In genomic region chrX:133674726-133675470, GRCh38 we compare ENCODE assay signal across 19 cellular contexts.
DNase-seq lines count a peak whose midpoint lies in the region; ATAC-seq, FAIRE-seq and TF ChIP-seq lines count a peak whose summit lies in the region.
"Had no signal": no experiment of that assay in that cellular context is flagged by ENCODE, and none has a peak within 500 bp of the region (broad histone marks: within the 10 kb centered on the region; RNA-seq: fewer than 3 reads in every experiment).

No MANE protein-coding gene starts in this region.

- no peaks in the 10 kb centered on the region for H3K4me1 ChIP-seq in astrocyte (ENCODE audit: insufficient read depth, low read length)
- H3K4me1 ChIP-seq in transverse colon = peaks cover 0 to 8% (median 4%) of the 10 kb centered on the region in 4 donors

- no peaks in the 10 kb centered on the region for H3K79me2 ChIP-seq in astrocyte (ENCODE audit: insufficient read depth, low read length)

- in situ Hi-C loops in transverse colon (cut with MboI; ENCODE audit: low pct_ligation_motif_present in 1 of 4, low pct_unique_long_range_greater_than_20kb in 1 of 4, low sequenced_read_pairs in 3 of 4) = loop anchor here in 3 of 4 donors (10.0 to 25.0 kb wide), 3 partner anchors 338 to 638 kb away; no protein-coding TSS in a partner anchor

- H3K27me3 Mint-ChIP-seq in astrocyte (ENCODE audit: low read depth, unreplicated experiment) = no peaks in the 10 kb centered on the region
- H3K27me3 Mint-ChIP-seq: CD4-positive, alpha-beta T cell had no signal

- H3K9ac ChIP-seq in astrocyte (ENCODE audit: low read length) = no peak overlapping the region

- ATAC-seq in GM21381 (IDR thresholded peaks at IDR 0.05; ENCODE audit: unreplicated experiment) = no peak
- ATAC-seq in GM19351 (IDR thresholded peaks at IDR 0.05; ENCODE audit: unreplicated experiment) = no peak
- ATAC-seq: activated T-cell treated with anti-CD3 and anti-CD28 coated beads, Interleukin-2, amount 50 U/mL, for 72 hours had no signal

- H3K27ac ChIP-seq in astrocyte (ENCODE audit: low read depth, low read length) = no peak overlapping the region
- peak overlapping the region; percentile 1 to 75 (median 62) for H3K27ac ChIP-seq in transverse colon
- H3K27ac ChIP-seq: 22Rv1 had no signal

- no peaks in the 10 kb centered on the region for H3K27me3 ChIP-seq in astrocyte (ENCODE audit: insufficient read depth, low read length)
- H3K27me3 ChIP-seq in transverse colon = no peaks in the 10 kb centered on the region

- H3K27ac Mint-ChIP-seq in astrocyte (ENCODE audit: unreplicated experiment) = peak overlapping the region; percentile 18
- H3K27ac Mint-ChIP-seq: activated T-cell treated with anti-CD3 and anti-CD28 coated beads, Interleukin-2, amount 50 U/mL, for 72 hours; CD4-positive, alpha-beta T cell; IgD-negative memory B cell; natural killer cell treated with Interleukin-12 subunit alpha and Interleukin-12 subunit beta and Interleukin-15 and Interleukin-18, amount 100 ng/mL, for 72 hours; T-helper 2 cell treated with Interferon-gamma antibody and Interleukin-4, amounts not matched to agents 5 μg/mL and 100 μg/mL, for 36 hours had no signal

- no peak overlapping the region for H2AFZ ChIP-seq in astrocyte (ENCODE audit: low read depth, low read length)

- H3K9me3 ChIP-seq in astrocyte (ENCODE audit: insufficient read depth, low read depth, low read length) (no peaks in the 10 kb centered on the region), transverse colon (no peaks in the 10 kb centered on the region)

- POLR2A ChIA-PET in GM10248 (lab: Yijun Ruan, JAX) = no interaction called here

- 34% methylated on average over 6 of the region's 6 CpGs; no CpG with 5 or more reads in 1 of the 2 donors for WGBS in transverse colon (ENCODE audit: low coverage in 1 of 2), 2 donors

- H3K36me3 ChIP-seq in astrocyte (ENCODE audit: insufficient read depth, low read length) (no peaks in the 10 kb centered on the region), transverse colon (no peaks in the 10 kb centered on the region)

- no peak for TF ChIP-seq EP300 in transverse colon (IDR thresholded peaks at IDR 0.05; ENCODE audit: low read depth)

- H3K4me3 ChIP-seq in astrocyte (ENCODE audit: insufficient read depth, low read depth, low read length) (no peak overlapping the region), transverse colon (no peak overlapping the region)

- H3K36me3 Mint-ChIP-seq in astrocyte (ENCODE audit: low read depth, unreplicated experiment) = no peaks in the 10 kb centered on the region
- H3K36me3 Mint-ChIP-seq: IgD-negative memory B cell; natural killer cell treated with Interleukin-12 subunit alpha and Interleukin-12 subunit beta and Interleukin-15 and Interleukin-18, amount 100 ng/mL, for 72 hours had no signal

- H3K9me3 Mint-ChIP-seq in astrocyte (ENCODE audit: unreplicated experiment) = no peaks in the 10 kb centered on the region
- H3K9me3 Mint-ChIP-seq: activated T-cell treated with anti-CD3 and anti-CD28 coated beads, Interleukin-2, amount 50 U/mL, for 72 hours; CD4-positive, alpha-beta T cell; IgD-negative memory B cell; natural killer cell treated with Interleukin-12 subunit alpha and Interleukin-12 subunit beta and Interleukin-15 and Interleukin-18, amount 100 ng/mL, for 72 hours; T-helper 2 cell treated with Interferon-gamma antibody and Interleukin-4, amounts not matched to agents 5 μg/mL and 100 μg/mL, for 36 hours had no signal

- no peak for TF ChIP-seq POLR2A in transverse colon (IDR thresholded peaks at IDR 0.05)

- H4K20me1 ChIP-seq in astrocyte (ENCODE audit: insufficient read depth, low read length) = no peaks in the 10 kb centered on the region

- peak; percentile 17 for FAIRE-seq in astrocyte (lab: Jason Lieb, UNC)

- peak; percentile 37 for DNase-seq in NCI-H2107 treated with DMSO at 0.1 percent for 48 hours (lab: John Stamatoyannopoulos, UW; ENCODE audit: unreplicated experiment)
- DNase-seq in NCI-H2107 (lab: John Stamatoyannopoulos, UW) = no peak
- DNase-seq in astrocyte (ENCODE audit: low read depth) = no peak
- DNase-seq in left kidney (ENCODE audit: low read depth, low spot score) = peak; percentile 38
- DNase-seq in transverse colon = no peak
- DNase-seq in GM10248 (ENCODE audit: extremely low spot score) = no peak
- DNase-seq: activated CD4-positive, alpha-beta T cell treated with anti-CD3 and anti-CD28 coated beads, Interleukin-2, amount 50 U/mL, for 4 hours; activated T-cell treated with anti-CD3 and anti-CD28 coated beads, Interleukin-2, amount 50 U/mL, for 72 hours; amniotic stem cell; CD4-positive, alpha-beta T cell; foreskin fibroblast; NCI-H1417; NCI-H446 had no signal

- H3K4me3 Mint-ChIP-seq in astrocyte (ENCODE audit: unreplicated experiment) = no peak overlapping the region
- H3K4me3 Mint-ChIP-seq: activated T-cell treated with anti-CD3 and anti-CD28 coated beads, Interleukin-2, amount 50 U/mL, for 72 hours; CD4-positive, alpha-beta T cell; IgD-negative memory B cell; natural killer cell treated with Interleukin-12 subunit alpha and Interleukin-12 subunit beta and Interleukin-15 and Interleukin-18, amount 100 ng/mL, for 72 hours; T-helper 2 cell treated with Interferon-gamma antibody and Interleukin-4, amounts not matched to agents 5 μg/mL and 100 μg/mL, for 36 hours had no signal

- no peak overlapping the region for H3K4me2 ChIP-seq in astrocyte (ENCODE audit: low read length)

- CTCF ChIA-PET in GM10248 (lab: Yijun Ruan, JAX) = no interaction called here

- TF ChIP-seq CTCF in astrocyte (IDR thresholded peaks at IDR 0.05; ENCODE audit: insufficient read depth, low read depth, low read length) = no peak
- no peak for TF ChIP-seq CTCF in transverse colon (IDR thresholded peaks at IDR 0.05)
- no peak for TF ChIP-seq CTCF in GM10248 (IDR thresholded peaks at IDR 0.05; ENCODE audit: control extremely low read depth, extremely low read depth, low read depth, missing control alignments)

- H3K4me1 Mint-ChIP-seq in astrocyte (ENCODE audit: low read depth, unreplicated experiment) = peaks cover 8% of the 10 kb centered on the region

- intact Hi-C loops in transverse colon (cut with DNase I; ENCODE audit: low total_unique reads) = no loop called here

Comparison
In these comparisons a context has a peak if more than half of its experiments do, and no peak if none do; other contexts are left out.
1. DNase-seq: peak in NCI-H2107 treated with DMSO at 0.1 percent for 48 hours (single experiment) and left kidney (single experiment); none in NCI-H2107 (single experiment), astrocyte (single experiment), transverse colon (single experiment) and GM10248 (single experiment).